Comparison of ENCODE assay signal across 10 cellular contexts in genomic region chr13:52726258-52726657, GRCh38. TPM values are rescaled to one million over a fixed set of nuclear protein-coding genes. Genes with fewer than 3 reads are reported as not detected.
"Had no signal": no experiment of that assay in that cellular context is flagged by ENCODE, and none has a peak within 500 bp of the region (broad histone marks: within the 10 kb centered on the region; RNA-seq: fewer than 3 reads in every experiment).

No MANE protein-coding gene starts in this region.

- FAIRE-seq: HepG2, K562 had no signal

- DNase-seq: IMR-90, KBM-7, KG1 had no signal

- H3K27ac Mint-ChIP-seq: IgD-negative memory B cell had no signal

- H3K4me3 ChIP-seq: K562 had no signal

- H3K27ac ChIP-seq: HL-60, KMS-11 had no signal

- H3K4me2 ChIP-seq: KMS-11 had no signal

- H3K9ac ChIP-seq: KMS-11 had no signal

- H3K36me3 Mint-ChIP-seq: IgD-negative memory B cell had no signal

- ATAC-seq: HepG2, K562 had no signal

- H3K9me3 Mint-ChIP-seq: IgD-negative memory B cell had no signal

- H3K4me1 Mint-ChIP-seq: IgD-negative memory B cell had no signal

RNA-seq across cellular contexts. Expression of gene CNMD, which starts 13.4 kb away (rescaled TPM):
- total RNA-seq: HepG2, HT-29, HT1080, IMR-90, K562 had no signal
- polyA plus RNA-seq: HepG2, IgD-negative memory B cell, IMR-90, K562 had no signal
